In the genomic region with DNA sequence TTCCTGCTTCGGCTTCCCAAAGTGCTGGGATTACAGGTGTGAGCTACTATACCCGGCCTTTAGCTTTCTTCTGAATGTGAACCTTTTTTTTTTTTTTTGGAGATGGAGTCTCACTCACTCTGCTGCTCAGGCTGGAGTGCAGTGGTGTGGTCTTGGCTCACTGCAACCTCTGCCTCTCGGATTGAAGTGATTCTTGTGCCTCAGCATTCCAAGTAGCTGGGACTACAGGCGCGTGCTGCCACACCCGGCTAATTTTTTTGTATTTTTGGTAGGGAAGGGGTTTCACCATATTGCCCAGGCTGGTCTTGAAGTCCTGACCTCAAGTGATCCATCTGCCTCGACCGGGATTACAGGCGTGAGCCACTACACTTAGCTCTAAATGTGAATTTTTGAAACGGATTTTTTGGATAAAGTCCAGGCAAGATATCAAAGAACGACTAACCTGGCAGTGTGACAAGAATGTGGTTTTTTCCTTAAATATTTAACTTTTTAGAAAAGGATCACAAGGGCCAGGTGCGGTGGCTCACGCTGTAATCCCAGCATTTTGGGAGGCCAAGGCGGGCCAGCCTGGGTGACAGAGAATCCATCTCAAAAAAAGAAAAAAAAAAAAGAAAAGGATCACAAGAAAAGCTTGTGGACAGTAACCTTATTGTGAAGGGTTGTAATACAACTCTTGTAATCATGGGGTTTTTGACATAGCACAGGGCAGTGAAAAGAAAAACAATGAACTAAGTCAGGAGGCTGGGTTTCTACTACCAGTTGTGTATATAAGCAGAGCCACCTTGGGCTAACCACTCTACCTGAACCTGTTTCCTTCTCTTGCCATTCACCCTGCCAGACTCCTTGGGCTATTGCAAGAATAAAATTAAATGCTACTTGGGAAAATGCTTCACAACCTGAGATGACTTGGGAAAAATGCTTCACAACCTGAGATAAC, we compare ENCODE assay signal across 16 cellular contexts.
"Had no signal": no experiment of that assay in that cellular context is flagged by ENCODE, and none has a peak within 500 bp of the region (broad histone marks: within the 10 kb centered on the region; RNA-seq: fewer than 3 reads in every experiment).

No MANE protein-coding gene starts in this region.

- H3K36me3 Mint-ChIP-seq: activated naive CD4-positive, alpha-beta T cell treated with anti-CD3 and anti-CD28 coated beads, Interleukin-2, amount 50 U/mL, for 24 hours; T-cell had no signal

- H3K27me3 Mint-ChIP-seq: activated naive CD4-positive, alpha-beta T cell treated with anti-CD3 and anti-CD28 coated beads, Interleukin-2, amount 50 U/mL, for 24 hours; T-cell had no signal

- DNase-seq: activated CD4-positive, alpha-beta T cell treated with anti-CD3 and anti-CD28 coated beads for 48 hours; activated CD8-positive, alpha-beta T cell treated with anti-CD3 and anti-CD28 coated beads, Interleukin-2, amount 10 ng/mL, durations not matched to agents 7 days and 5 days; amygdala; cerebellar nuclear complex; dorsolateral prefrontal cortex; heart left ventricle; midbrain; posterior cingulate gyrus; right cardiac atrium; T-cell; transverse colon; WERI-Rb-1 had no signal

- H3K4me3 Mint-ChIP-seq: activated CD8-positive, alpha-beta T cell treated with anti-CD3 and anti-CD28 coated beads, Interleukin-2, amount 10 ng/mL, durations not matched to agents 7 days and 5 days; activated naive CD4-positive, alpha-beta T cell treated with anti-CD3 and anti-CD28 coated beads, Interleukin-2, amount 50 U/mL, for 24 hours; T-cell had no signal

- H3K4me1 Mint-ChIP-seq: activated naive CD4-positive, alpha-beta T cell treated with anti-CD3 and anti-CD28 coated beads, Interleukin-2, amount 50 U/mL, for 24 hours; T-cell had no signal

- H3K27ac Mint-ChIP-seq: activated CD8-positive, alpha-beta T cell treated with anti-CD3 and anti-CD28 coated beads, Interleukin-2, amount 10 ng/mL, durations not matched to agents 7 days and 5 days; activated naive CD4-positive, alpha-beta T cell treated with anti-CD3 and anti-CD28 coated beads, Interleukin-2, amount 50 U/mL, for 24 hours; T-cell had no signal

- H3K4me3 ChIP-seq: dorsolateral prefrontal cortex, heart left ventricle, SK-N-MC, smooth muscle cell, transverse colon had no signal

- ATAC-seq: activated CD8-positive, alpha-beta T cell treated with anti-CD3 and anti-CD28 coated beads, Interleukin-2, amount 10 ng/mL, durations not matched to agents 7 days and 5 days; foreskin keratinocyte; heart left ventricle; right cardiac atrium; T-cell had no signal

- H3K9me3 Mint-ChIP-seq: activated naive CD4-positive, alpha-beta T cell treated with anti-CD3 and anti-CD28 coated beads, Interleukin-2, amount 50 U/mL, for 24 hours; T-cell had no signal
